ENCODE assay signal across 18 cellular contexts in genomic region chr2:166032361-166032760, GRCh38.
"Had no signal": no experiment of that assay in that cellular context is flagged by ENCODE, and none has a peak within 500 bp of the region (broad histone marks: within the 10 kb centered on the region; RNA-seq: fewer than 3 reads in every experiment).

No MANE protein-coding gene starts in this region.

- H3K4me1 Mint-ChIP-seq: central memory CD8-positive, alpha-beta T cell; naive B cell; neural crest cell had no signal

- H3K4me2 ChIP-seq: hepatocyte, smooth muscle cell had no signal

- H3K27me3 Mint-ChIP-seq: dendritic cell treated with granulocyte-macrophage colony-stimulating factor and Interleukin-4, amounts not matched to agents 40 ng/mL and 50 ng/mL, for 4 days; type B pancreatic cell had no signal

- H2AFZ ChIP-seq: hepatocyte had no signal

- ATAC-seq: effector memory CD8-positive, alpha-beta T cell; foreskin keratinocyte had no signal

- H3K27ac ChIP-seq: esophagus squamous epithelium, foreskin keratinocyte, hepatocyte, sigmoid colon had no signal

- H3K36me3 ChIP-seq: esophagus squamous epithelium, sigmoid colon had no signal

- H3K79me2 ChIP-seq: hepatocyte had no signal

- FAIRE-seq: islet of Langerhans, urothelium cell line had no signal

- H3K36me3 Mint-ChIP-seq: naive B cell, type B pancreatic cell had no signal

- H3K4me3 Mint-ChIP-seq: central memory CD8-positive, alpha-beta T cell; dendritic cell treated with granulocyte-macrophage colony-stimulating factor and Interleukin-4, amounts not matched to agents 40 ng/mL and 50 ng/mL, for 4 days; effector memory CD8-positive, alpha-beta T cell; naive B cell; neural crest cell; type B pancreatic cell had no signal

- H3K4me1 ChIP-seq: esophagus squamous epithelium, sigmoid colon had no signal

- H3K9me3 Mint-ChIP-seq: central memory CD8-positive, alpha-beta T cell; dendritic cell treated with granulocyte-macrophage colony-stimulating factor and Interleukin-4, amounts not matched to agents 40 ng/mL and 50 ng/mL, for 4 days; effector memory CD8-positive, alpha-beta T cell; naive B cell; neural crest cell; type B pancreatic cell had no signal

- DNase-seq: effector memory CD8-positive, alpha-beta T cell; esophagus squamous epithelium; foreskin keratinocyte; kidney glomerular epithelial cell; mesendoderm; naive B cell; posterior cingulate gyrus; sigmoid colon; stimulated activated CD4-positive, alpha-beta T cell treated with anti-CD3 and anti-CD28 coated beads, Interleukin-2, amount 100 ng/mL, for 48 hours; stimulated activated naive CD4-positive, alpha-beta T cell treated with Interleukin-2 at 50 U/mL for 16 hours had no signal

- H3K27me3 ChIP-seq: esophagus squamous epithelium, foreskin keratinocyte, hepatocyte, sigmoid colon had no signal

- H3K9me3 ChIP-seq: esophagus squamous epithelium, sigmoid colon had no signal

- H3K27ac Mint-ChIP-seq: dendritic cell treated with granulocyte-macrophage colony-stimulating factor and Interleukin-4, amounts not matched to agents 40 ng/mL and 50 ng/mL, for 4 days; effector memory CD8-positive, alpha-beta T cell; naive B cell; type B pancreatic cell had no signal

- H3K4me3 ChIP-seq: esophagus squamous epithelium, hepatocyte, sigmoid colon, smooth muscle cell had no signal
